In genomic region chr16:57551057-57551456, GRCh38 we compare ENCODE assay signal across 16 cellular contexts. TPM values are rescaled to one million over a fixed set of nuclear protein-coding genes. Genes with fewer than 3 reads are reported as not detected.
DNase-seq lines count a peak whose midpoint lies in the region; ATAC-seq and TF ChIP-seq lines count a peak whose summit lies in the region.
"Had no signal": no experiment of that assay in that cellular context is flagged by ENCODE, and none has a peak within 500 bp of the region (broad histone marks: within the 10 kb centered on the region; RNA-seq: fewer than 3 reads in every experiment).

No MANE protein-coding gene starts in this region.

- CTCF ChIA-PET in activated B cell treated with CpG ODN at 0.5 μM for 24 hours (lab: Charles Lee), result interaction anchor here (1.0 kb wide), 1 partner anchor 25 kb away, joined by 3 read pairs; no protein-coding TSS in a partner anchor
- CTCF ChIA-PET in activated naive CD4-positive, alpha-beta T cell treated with anti-CD3 and anti-CD28 coated beads, Interleukin-2, amount 10 ng/mL, durations not matched to agents 7 days and 5 days (lab: Charles Lee), result interaction anchor here (0.7 to 3.3 kb wide), 3 partner anchors 11 to 134 kb away, joined by 3 to 8 read pairs (median 4); no protein-coding TSS in a partner anchor

- H3K27me3 Mint-ChIP-seq in activated naive CD8-positive, alpha-beta T cell treated with anti-CD3 and anti-CD28 coated beads, Interleukin-2, amount 10 ng/mL, durations not matched to agents 7 days and 5 days, result no peaks in the 10 kb centered on the region
- no peaks in the 10 kb centered on the region for H3K27me3 Mint-ChIP-seq in activated naive CD8-positive, alpha-beta T cell treated with anti-CD3 and anti-CD28 coated beads, Interleukin-2, amount 50 U/mL, for 24 hours
- no peaks in the 10 kb centered on the region for H3K27me3 Mint-ChIP-seq in activated B cell treated with CpG ODN at 0.5 μM for 24 hours
- no peaks in the 10 kb centered on the region for H3K27me3 Mint-ChIP-seq in naive thymus-derived CD8-positive, alpha-beta T cell
- H3K27me3 Mint-ChIP-seq in activated naive CD4-positive, alpha-beta T cell treated with anti-CD3 and anti-CD28 coated beads, Interleukin-2, amount 10 ng/mL, durations not matched to agents 7 days and 5 days, result no peaks in the 10 kb centered on the region
- H3K27me3 Mint-ChIP-seq: CD4-positive, alpha-beta T cell had no signal

- peaks cover 33% of the 10 kb centered on the region for H3K4me1 Mint-ChIP-seq in activated naive CD8-positive, alpha-beta T cell treated with anti-CD3 and anti-CD28 coated beads, Interleukin-2, amount 10 ng/mL, durations not matched to agents 7 days and 5 days
- peaks cover 39% of the 10 kb centered on the region for H3K4me1 Mint-ChIP-seq in activated naive CD8-positive, alpha-beta T cell treated with anti-CD3 and anti-CD28 coated beads, Interleukin-2, amount 50 U/mL, for 24 hours
- H3K4me1 Mint-ChIP-seq in activated B cell treated with CpG ODN at 0.5 μM for 24 hours, result peaks cover 79% of the 10 kb centered on the region
- H3K4me1 Mint-ChIP-seq in naive thymus-derived CD8-positive, alpha-beta T cell, result peaks cover 15 to 46% (median 41%) of the 10 kb centered on the region in 4 donors
- H3K4me1 Mint-ChIP-seq in activated naive CD4-positive, alpha-beta T cell treated with anti-CD3 and anti-CD28 coated beads, Interleukin-2, amount 10 ng/mL, durations not matched to agents 7 days and 5 days, result peaks cover 15% of the 10 kb centered on the region

- no peak overlapping the region for H3K4me3 Mint-ChIP-seq in activated naive CD8-positive, alpha-beta T cell treated with anti-CD3 and anti-CD28 coated beads, Interleukin-2, amount 10 ng/mL, durations not matched to agents 7 days and 5 days
- H3K4me3 Mint-ChIP-seq in activated naive CD8-positive, alpha-beta T cell treated with anti-CD3 and anti-CD28 coated beads, Interleukin-2, amount 50 U/mL, for 24 hours, result no peak overlapping the region
- no peak overlapping the region for H3K4me3 Mint-ChIP-seq in activated B cell treated with CpG ODN at 0.5 μM for 24 hours
- H3K4me3 Mint-ChIP-seq in naive thymus-derived CD8-positive, alpha-beta T cell, result peak overlapping the region in 5 of 10 donors; percentile 4 to 65 (median 46)
- no peak overlapping the region for H3K4me3 Mint-ChIP-seq in activated naive CD4-positive, alpha-beta T cell treated with anti-CD3 and anti-CD28 coated beads, Interleukin-2, amount 10 ng/mL, durations not matched to agents 7 days and 5 days
- H3K4me3 Mint-ChIP-seq: CD4-positive, alpha-beta T cell had no signal

- POLR2A ChIA-PET in activated naive CD8-positive, alpha-beta T cell treated with anti-CD3 and anti-CD28 coated beads, Interleukin-2, amount 10 ng/mL, durations not matched to agents 7 days and 5 days (lab: Charles Lee), result interaction anchor here (4.1 kb wide), 1 partner anchor 9 kb away, joined by 12 read pairs; the partner anchor contains the start of gene ADGRG5
- POLR2A ChIA-PET in activated B cell treated with CpG ODN at 0.5 μM for 24 hours (lab: Charles Lee), result interaction anchor here (3.2 kb wide), 1 partner anchor 14 kb away, joined by 14 read pairs; the partner anchor contains the start of gene CCDC102A
- POLR2A ChIA-PET in naive thymus-derived CD8-positive, alpha-beta T cell (lab: Charles Lee), result interaction anchor here (0.7 kb wide), 1 partner anchor 9 kb away, joined by 3 read pairs; the partner anchor contains the start of gene ADGRG5

- peaks cover 55% of the 10 kb centered on the region for H3K36me3 Mint-ChIP-seq in activated naive CD8-positive, alpha-beta T cell treated with anti-CD3 and anti-CD28 coated beads, Interleukin-2, amount 10 ng/mL, durations not matched to agents 7 days and 5 days
- peaks cover 7% of the 10 kb centered on the region for H3K36me3 Mint-ChIP-seq in activated naive CD8-positive, alpha-beta T cell treated with anti-CD3 and anti-CD28 coated beads, Interleukin-2, amount 50 U/mL, for 24 hours (ENCODE audit: low read depth)
- H3K36me3 Mint-ChIP-seq in activated B cell treated with CpG ODN at 0.5 μM for 24 hours (ENCODE audit: low read depth), result peaks cover 56% of the 10 kb centered on the region
- no peaks in the 10 kb centered on the region for H3K36me3 Mint-ChIP-seq in naive thymus-derived CD8-positive, alpha-beta T cell
- peaks cover 7% of the 10 kb centered on the region for H3K36me3 Mint-ChIP-seq in activated naive CD4-positive, alpha-beta T cell treated with anti-CD3 and anti-CD28 coated beads, Interleukin-2, amount 10 ng/mL, durations not matched to agents 7 days and 5 days

- intact Hi-C loops in activated B cell treated with CpG ODN at 0.5 μM for 24 hours (cut with micrococcal nuclease), result no loop called here

- H3K27ac Mint-ChIP-seq in activated naive CD8-positive, alpha-beta T cell treated with anti-CD3 and anti-CD28 coated beads, Interleukin-2, amount 10 ng/mL, durations not matched to agents 7 days and 5 days, result no peak overlapping the region
- H3K27ac Mint-ChIP-seq in activated naive CD8-positive, alpha-beta T cell treated with anti-CD3 and anti-CD28 coated beads, Interleukin-2, amount 50 U/mL, for 24 hours, result no peak overlapping the region
- peak overlapping the region; percentile 25 for H3K27ac Mint-ChIP-seq in activated B cell treated with CpG ODN at 0.5 μM for 24 hours
- H3K27ac Mint-ChIP-seq in naive thymus-derived CD8-positive, alpha-beta T cell, result peak overlapping the region; percentile 2 to 88 (median 57)
- H3K27ac Mint-ChIP-seq in activated naive CD4-positive, alpha-beta T cell treated with anti-CD3 and anti-CD28 coated beads, Interleukin-2, amount 10 ng/mL, durations not matched to agents 7 days and 5 days, result no peak overlapping the region
- H3K27ac Mint-ChIP-seq: CD4-positive, alpha-beta T cell had no signal

- H3K9me3 Mint-ChIP-seq in activated naive CD8-positive, alpha-beta T cell treated with anti-CD3 and anti-CD28 coated beads, Interleukin-2, amount 10 ng/mL, durations not matched to agents 7 days and 5 days, result peaks cover 9% of the 10 kb centered on the region
- H3K9me3 Mint-ChIP-seq in activated naive CD8-positive, alpha-beta T cell treated with anti-CD3 and anti-CD28 coated beads, Interleukin-2, amount 50 U/mL, for 24 hours, result peaks cover 12% of the 10 kb centered on the region
- H3K9me3 Mint-ChIP-seq in activated B cell treated with CpG ODN at 0.5 μM for 24 hours, result peaks cover 4% of the 10 kb centered on the region
- peaks cover 0 to 4% (median 0%) of the 10 kb centered on the region in 9 donors for H3K9me3 Mint-ChIP-seq in naive thymus-derived CD8-positive, alpha-beta T cell
- peaks cover 4% of the 10 kb centered on the region for H3K9me3 Mint-ChIP-seq in activated naive CD4-positive, alpha-beta T cell treated with anti-CD3 and anti-CD28 coated beads, Interleukin-2, amount 10 ng/mL, durations not matched to agents 7 days and 5 days
- H3K9me3 Mint-ChIP-seq: CD4-positive, alpha-beta T cell had no signal

- DNase-seq in activated naive CD8-positive, alpha-beta T cell treated with anti-CD3 and anti-CD28 coated beads, Interleukin-2, amount 10 ng/mL, durations not matched to agents 7 days and 5 days, result no peak
- no peak for DNase-seq in activated naive CD8-positive, alpha-beta T cell treated with anti-CD3 and anti-CD28 coated beads, Interleukin-2, amount 50 U/mL, for 24 hours
- DNase-seq in activated B cell treated with CpG ODN at 0.5 μM for 24 hours (no peak), HPDE6-E6E7 (ENCODE audit: extremely low spot score) (no peak), NCI-H1417 treated with DMSO at 0.1 percent for 48 hours (lab: John Stamatoyannopoulos, UW) (no peak)
- DNase-seq in naive thymus-derived CD8-positive, alpha-beta T cell, result peak in 4 of 10 donors; percentile 16 to 78 (median 59)
- no peak for DNase-seq in activated naive CD4-positive, alpha-beta T cell treated with anti-CD3 and anti-CD28 coated beads, Interleukin-2, amount 10 ng/mL, durations not matched to agents 7 days and 5 days
- DNase-seq: ACHN; C1 segment of cervical spinal cord; CD4-positive, alpha-beta T cell; DMS79; GM23248 had no signal

- ATAC-seq in activated naive CD8-positive, alpha-beta T cell treated with anti-CD3 and anti-CD28 coated beads, Interleukin-2, amount 10 ng/mL, durations not matched to agents 7 days and 5 days (ENCODE audit: low read depth), result peak; percentile 30
- ATAC-seq in activated naive CD8-positive, alpha-beta T cell treated with anti-CD3 and anti-CD28 coated beads, Interleukin-2, amount 50 U/mL, for 24 hours, result no peak
- ATAC-seq in activated B cell treated with CpG ODN at 0.5 μM for 24 hours (ENCODE audit: low read depth), result no peak
- ATAC-seq in naive thymus-derived CD8-positive, alpha-beta T cell, result peak; percentile 71 to 94
- ATAC-seq: GM12878, HCT116 had no signal

- TF ChIP-seq CTCF in activated B cell treated with CpG ODN at 0.5 μM for 24 hours (IDR thresholded peaks at IDR 0.05), result no peak

RNA-seq across cellular contexts. Expression of gene ADGRG5, which starts 8.6 kb away (rescaled TPM):
- total RNA-seq in activated naive CD8-positive, alpha-beta T cell treated with anti-CD3 and anti-CD28 coated beads, Interleukin-2, amount 10 ng/mL, durations not matched to agents 7 days and 5 days, result 10 to 100 TPM; 14.3 to 15.7 TPM
- 22.2 and 23.0 TPM in 2 replicates for total RNA-seq in activated B cell treated with CpG ODN at 0.5 μM for 24 hours
- total RNA-seq in naive thymus-derived CD8-positive, alpha-beta T cell, result 1 to 10 TPM in 1 of 2 experiments, under 1 TPM in 1; 0.60 to 1.1 TPM
- 10 to 100 TPM in 1 of 3 donors, 1 to 10 TPM in 2; 2.5 to 12.8 (median 4.4) TPM for polyA plus RNA-seq in naive thymus-derived CD8-positive, alpha-beta T cell
- total RNA-seq: A172, G401, GM23248 had no signal

RNA-seq across cellular contexts. Expression of gene CCDC102A, which starts 14.7 kb away (rescaled TPM):
- total RNA-seq in activated naive CD8-positive, alpha-beta T cell treated with anti-CD3 and anti-CD28 coated beads, Interleukin-2, amount 10 ng/mL, durations not matched to agents 7 days and 5 days, result 10 to 100 TPM; 11.3 to 15.1 TPM
- 15.5 TPM in 2 replicates for total RNA-seq in activated B cell treated with CpG ODN at 0.5 μM for 24 hours
- total RNA-seq in naive thymus-derived CD8-positive, alpha-beta T cell, result 1 to 10 TPM; 7.0 to 9.7 TPM
- polyA plus RNA-seq in naive thymus-derived CD8-positive, alpha-beta T cell, result 10 to 100 TPM in 1 of 3 donors, 1 to 10 TPM in 2; 7.8 to 17.0 (median 9.2) TPM

Comparison
In these comparisons a context has a peak if more than half of its experiments do, and no peak if none do; other contexts are left out.
1. ATAC-seq: peak in activated naive CD8-positive, alpha-beta T cell treated with anti-CD3 and anti-CD28 coated beads, Interleukin-2, amount 10 ng/mL, durations not matched to agents 7 days and 5 days (single experiment) and naive thymus-derived CD8-positive, alpha-beta T cell (2 of 2); none in activated naive CD8-positive, alpha-beta T cell treated with anti-CD3 and anti-CD28 coated beads, Interleukin-2, amount 50 U/mL, for 24 hours (single experiment) and activated B cell treated with CpG ODN at 0.5 μM for 24 hours (single experiment).
2. H3K27ac Mint-ChIP-seq: peak in activated B cell treated with CpG ODN at 0.5 μM for 24 hours (single experiment) and naive thymus-derived CD8-positive, alpha-beta T cell (10 of 10); none in activated naive CD8-positive, alpha-beta T cell treated with anti-CD3 and anti-CD28 coated beads, Interleukin-2, amount 10 ng/mL, durations not matched to agents 7 days and 5 days (single experiment), activated naive CD8-positive, alpha-beta T cell treated with anti-CD3 and anti-CD28 coated beads, Interleukin-2, amount 50 U/mL, for 24 hours (single experiment) and activated naive CD4-positive, alpha-beta T cell treated with anti-CD3 and anti-CD28 coated beads, Interleukin-2, amount 10 ng/mL, durations not matched to agents 7 days and 5 days (single experiment).
3. RNA of gene ADGRG5, which starts 8.6 kb away (total RNA-seq): 22.2 to 23.0 TPM in activated B cell treated with CpG ODN at 0.5 μM for 24 hours and 14.3 to 15.7 TPM in activated naive CD8-positive, alpha-beta T cell treated with anti-CD3 and anti-CD28 coated beads, Interleukin-2, amount 10 ng/mL, durations not matched to agents 7 days and 5 days; 0.60 to 1.1 TPM in naive thymus-derived CD8-positive, alpha-beta T cell; every median in the first group is over 4 times any median in the second.